7 cellular contexts compared by ENCODE assay signal in the genomic region with DNA sequence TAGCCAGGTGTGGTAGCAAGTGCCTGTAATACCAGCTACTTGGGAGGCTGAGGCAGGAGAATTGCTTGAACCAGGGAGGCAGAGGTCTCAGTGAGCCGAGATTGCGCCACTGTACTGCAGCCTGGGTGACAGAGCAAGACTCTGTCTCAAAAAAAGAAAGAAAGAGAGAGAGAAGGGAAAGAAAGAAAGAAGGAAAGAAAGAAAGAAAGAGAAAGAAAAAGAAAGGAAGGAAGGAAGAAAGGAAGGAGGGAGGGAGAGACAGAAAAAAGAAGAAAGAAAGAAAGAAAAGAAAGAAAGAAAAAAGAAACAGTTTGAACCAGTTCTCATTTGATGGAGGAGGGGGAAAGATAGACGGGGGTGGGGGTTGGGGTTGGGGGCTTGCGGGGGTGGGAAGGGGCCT. TPM values are rescaled to one million over a fixed set of nuclear protein-coding genes. Genes with fewer than 3 reads are reported as not detected.
DNase-seq lines count a peak whose midpoint lies in the region; ATAC-seq and TF ChIP-seq lines count a peak whose summit lies in the region.
"Not testable (repeated sequence)": the region's sequence is repeated elsewhere in the genome, so short reads cannot be mapped to it uniquely, and the experiment has no call there.

No MANE protein-coding gene starts in this region.

- POLR2A ChIA-PET in WTC11 (lab: Charles Lee): not testable (repeated sequence)

- not testable (repeated sequence) for TF ChIP-seq CTCF in WTC11 (IDR thresholded peaks at IDR 0.05); breast epithelium (IDR thresholded peaks at IDR 0.05); cardiac muscle cell (IDR thresholded peaks at IDR 0.05; ENCODE audit: low read depth, low read length); neural progenitor cell (IDR thresholded peaks at IDR 0.05); thyroid gland (IDR thresholded peaks at IDR 0.05); vagina (IDR thresholded peaks at IDR 0.05)

- H3F3A ChIP-seq in neural progenitor cell (ENCODE audit: low read depth): not testable (repeated sequence)

- not testable (repeated sequence) for H3K27me3 ChIP-seq in breast epithelium, cardiac muscle cell, neural progenitor cell, thyroid gland, vagina

- CTCF ChIA-PET in WTC11 (lab: Charles Lee): interaction anchor here (1.1 to 1.8 kb wide), 2 partner anchors 15 to 56 kb away, joined by 3 to 7 read pairs; no protein-coding TSS in a partner anchor

- DNase-seq in WTC11 (ENCODE audit: low spot score); breast epithelium (ENCODE audit: low spot score in 2 of 2); cardiac muscle cell (ENCODE audit: low read depth in 1 of 2, low spot score in 1 of 2); neural progenitor cell (ENCODE audit: low spot score); thyroid gland; vagina (ENCODE audit: extremely low spot score in 2 of 2): not testable (repeated sequence)
- DNase-seq in islet precursor cell: peak; percentile 13

- not testable (repeated sequence) for H4K20me1 ChIP-seq in neural progenitor cell (ENCODE audit: low read depth)

- not testable (repeated sequence) for H3K9me3 Mint-ChIP-seq in WTC11, neural progenitor cell

- H3K9me3 ChIP-seq in breast epithelium; cardiac muscle cell (ENCODE audit: low read depth); neural progenitor cell (ENCODE audit: low read depth); thyroid gland; vagina: not testable (repeated sequence)

- not testable (repeated sequence) for H3K9ac ChIP-seq in neural progenitor cell

- intact Hi-C loops in breast epithelium (cut with DNase I; ENCODE audit: low total_unique reads); thyroid gland (cut with DNase I); vagina (cut with DNase I): not testable (repeated sequence)

- ATAC-seq in WTC11: not testable (repeated sequence)

- not testable (repeated sequence) for H2AFZ ChIP-seq in neural progenitor cell (replicated peaks)

- not testable (repeated sequence) for H3K27ac Mint-ChIP-seq in WTC11
- peak overlapping the region; percentile 97 for H3K27ac Mint-ChIP-seq in neural progenitor cell

- H3K4me3 ChIP-seq in breast epithelium; cardiac muscle cell; neural progenitor cell; thyroid gland (replicated peaks in 1 of 3); vagina: not testable (repeated sequence)

- TF ChIP-seq POLR2A in breast epithelium (IDR thresholded peaks at IDR 0.05); thyroid gland (IDR thresholded peaks at IDR 0.05); vagina (IDR thresholded peaks at IDR 0.05): not testable (repeated sequence)

- H3K79me2 ChIP-seq in neural progenitor cell (ENCODE audit: low read depth): not testable (repeated sequence)

- not testable (repeated sequence) for H3K36me3 Mint-ChIP-seq in WTC11, neural progenitor cell

- H3K4me1 Mint-ChIP-seq in WTC11 (peaks cover 18% of the 10 kb centered on the region), neural progenitor cell (peaks cover 31% of the 10 kb centered on the region)

- H3K27ac ChIP-seq in breast epithelium (peak overlapping the region; percentile 65 to 68), cardiac muscle cell (peak overlapping the region; percentile 50), thyroid gland (peak overlapping the region in 2 of 3 donors; percentile 47 to 57), vagina (peak overlapping the region; percentile 42)
- not testable (repeated sequence) for H3K27ac ChIP-seq in neural progenitor cell

- not testable (repeated sequence) for H3K4me2 ChIP-seq in neural progenitor cell

- H3K4me3 Mint-ChIP-seq in WTC11, neural progenitor cell: not testable (repeated sequence)

- not testable (repeated sequence) for H3K36me3 ChIP-seq in breast epithelium, cardiac muscle cell, neural progenitor cell, thyroid gland, vagina

- 57 to 66% methylated on average over 4 of the region's 4 CpGs for WGBS in thyroid gland, 2 donors

- not testable (repeated sequence) for H3K27me3 Mint-ChIP-seq in WTC11 (ENCODE audit: low read depth); neural progenitor cell (ENCODE audit: insufficient read depth, low read depth)

- not testable (repeated sequence) for H3K4me1 ChIP-seq in breast epithelium; cardiac muscle cell (ENCODE audit: low read depth); neural progenitor cell
- H3K4me1 ChIP-seq in thyroid gland (peaks cover 17 to 21% of the 10 kb centered on the region in 2 donors), vagina (peaks cover 21% of the 10 kb centered on the region)

TF ChIP-seq in WTC11, 78 proteins besides CTCF, POLR2A, EP300 and RAD21:
- TF ChIP-seq, protein P1, sequence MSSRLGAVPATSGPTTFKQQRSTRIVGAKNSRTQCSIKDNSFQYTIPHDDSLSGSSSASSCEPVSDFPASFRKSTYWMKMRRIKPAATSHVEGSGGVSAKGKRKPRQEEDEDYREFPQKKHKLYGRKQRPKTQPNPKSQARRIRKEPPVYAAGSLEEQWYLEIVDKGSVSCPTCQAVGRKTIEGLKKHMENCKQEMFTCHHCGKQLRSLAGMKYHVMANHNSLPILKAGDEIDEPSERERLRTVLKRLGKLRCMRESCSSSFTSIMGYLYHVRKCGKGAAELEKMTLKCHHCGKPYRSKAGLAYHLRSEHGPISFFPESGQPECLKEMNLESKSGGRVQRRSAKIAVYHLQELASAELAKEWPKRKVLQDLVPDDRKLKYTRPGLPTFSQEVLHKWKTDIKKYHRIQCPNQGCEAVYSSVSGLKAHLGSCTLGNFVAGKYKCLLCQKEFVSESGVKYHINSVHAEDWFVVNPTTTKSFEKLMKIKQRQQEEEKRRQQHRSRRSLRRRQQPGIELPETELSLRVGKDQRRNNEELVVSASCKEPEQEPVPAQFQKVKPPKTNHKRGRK (CRISPR knock-in tag; IDR thresholded peaks at IDR 0.05; ENCODE audit: borderline replicate concordance): 0 out of 2 replicates have a peak, but pooled peaks have one; percentile 26

RNA-seq across cellular contexts. Expression of a gene that starts 59.6 kb away (rescaled TPM):
- total RNA-seq in WTC11 (2021) (313 to 414 TPM (median 328 TPM) in 3 replicates), breast epithelium (100 to 1,000 TPM; 236 to 288 (median 266) TPM), cardiac muscle cell (292 and 298 TPM in 2 replicates), neural progenitor cell (ENCODE audit: low replicate concordance) (259 and 276 TPM in 2 replicates), thyroid gland (100 to 1,000 TPM; 253 to 556 (median 406) TPM), vagina (156 TPM)
- 209 and 213 TPM in 2 replicates for polyA plus RNA-seq in cardiac muscle cell
